In genomic region chr10:110007171-110007700, GRCh38 we compare ENCODE assay signal across 1 cellular context.
TF ChIP-seq lines count a peak whose summit lies in the region.

No MANE protein-coding gene starts in this region.

TF ChIP-seq in HepG2, 621 proteins besides CTCF, POLR2A, EP300 and RAD21 (continued from another document and continues in another):
- TF ChIP-seq HMGXB3 (CRISPR knock-in tag; IDR thresholded peaks at IDR 0.05; ENCODE audit: borderline replicate concordance), result peak; percentile 26; the same call in 1 of the 2 replicates
- peak; percentile 57 for TF ChIP-seq ZNF883 (CRISPR knock-in tag; IDR thresholded peaks at IDR 0.05; ENCODE audit: not compliant biosample characterization)
- peak; percentile 52; the same call in 1 of the 2 replicates for TF ChIP-seq UBTF (CRISPR knock-in tag; IDR thresholded peaks at IDR 0.05)
- TF ChIP-seq FOXK1 (CRISPR knock-in tag; IDR thresholded peaks at IDR 0.05; ENCODE audit: borderline replicate concordance, low read depth), result no peak
- peak; percentile 37 for TF ChIP-seq THAP11 (CRISPR knock-in tag; IDR thresholded peaks at IDR 0.05)
- TF ChIP-seq CENPX (CRISPR knock-in tag; IDR thresholded peaks at IDR 0.05), result no peak
- 0 out of 2 replicates have a peak, but pooled peaks have one; percentile 12 for TF ChIP-seq GMEB1 (CRISPR knock-in tag; IDR thresholded peaks at IDR 0.05; ENCODE audit: borderline replicate concordance)
- TF ChIP-seq ZNF382 (CRISPR knock-in tag; IDR thresholded peaks at IDR 0.05; ENCODE audit: borderline replicate concordance), result no peak
- TF ChIP-seq HOXA7 (CRISPR knock-in tag; IDR thresholded peaks at IDR 0.05), result no peak
- TF ChIP-seq ZNF317 (CRISPR knock-in tag; IDR thresholded peaks at IDR 0.05), result no peak
- no peak; the same call in none of the 2 replicates for TF ChIP-seq IKZF5 (CRISPR knock-in tag; IDR thresholded peaks at IDR 0.05)
- no peak for TF ChIP-seq TIGD3 (CRISPR knock-in tag; IDR thresholded peaks at IDR 0.05; ENCODE audit: borderline replicate concordance)
- no peak for TF ChIP-seq E2F2 (CRISPR knock-in tag; IDR thresholded peaks at IDR 0.05; ENCODE audit: borderline replicate concordance)
- no peak for TF ChIP-seq MTERF4 (CRISPR knock-in tag; IDR thresholded peaks at IDR 0.05)
- TF ChIP-seq NR2C2 (CRISPR knock-in tag; IDR thresholded peaks at IDR 0.05; ENCODE audit: borderline replicate concordance), result no peak
- TF ChIP-seq GFI1 (CRISPR knock-in tag; IDR thresholded peaks at IDR 0.05; ENCODE audit: borderline replicate concordance), result 0 out of 2 replicates have a peak, but pooled peaks have one; percentile 28
- no peak for TF ChIP-seq JUN (CRISPR knock-in tag; IDR thresholded peaks at IDR 0.05)
- TF ChIP-seq ZNF773 (CRISPR knock-in tag; IDR thresholded peaks at IDR 0.05; ENCODE audit: borderline replicate concordance), result no peak
- peak; percentile 10 for TF ChIP-seq ZNF781 (CRISPR knock-in tag; IDR thresholded peaks at IDR 0.05; ENCODE audit: borderline replicate concordance, not compliant biosample characterization)
- TF ChIP-seq SRSF4 (IDR thresholded peaks at IDR 0.05; ENCODE audit: low read depth, low read length, poor library complexity, severe bottlenecking), result no peak
- no peak; the same call in 1 of the 2 replicates for TF ChIP-seq HOXA5 (CRISPR knock-in tag; IDR thresholded peaks at IDR 0.05)
- no peak for TF ChIP-seq CAMTA2 (CRISPR knock-in tag; IDR thresholded peaks at IDR 0.05; ENCODE audit: borderline replicate concordance)
- 0 out of 2 replicates have a peak, but pooled peaks have one; percentile 45 for TF ChIP-seq SRY (CRISPR knock-in tag; IDR thresholded peaks at IDR 0.05)
- TF ChIP-seq AHR (CRISPR knock-in tag; IDR thresholded peaks at IDR 0.05), result 0 out of 2 replicates have a peak, but pooled peaks have one; percentile 46
- TF ChIP-seq AGO2 (optimal IDR thresholded peaks at IDR 0.05; ENCODE audit: low read depth, low read length), result peak; percentile 70
- no peak; the same call in 1 of the 2 replicates for TF ChIP-seq GABPB1 (CRISPR knock-in tag; IDR thresholded peaks at IDR 0.05)
- peak; percentile 45; the same call in 1 of the 2 replicates for TF ChIP-seq REPIN1 (CRISPR knock-in tag; IDR thresholded peaks at IDR 0.05; ENCODE audit: borderline replicate concordance, low read depth)
- TF ChIP-seq ETV5 (CRISPR knock-in tag; IDR thresholded peaks at IDR 0.05; ENCODE audit: borderline replicate concordance), result 0 out of 2 replicates have a peak, but pooled peaks have one; percentile 13
- TF ChIP-seq ZNF572 (CRISPR knock-in tag; IDR thresholded peaks at IDR 0.05), result 0 out of 2 replicates have a peak, but pooled peaks have one; percentile 41
- TF ChIP-seq HMG20B (CRISPR knock-in tag; conservative IDR thresholded peaks at IDR 0.05), result no peak
- no peak for TF ChIP-seq NAIF1 (CRISPR knock-in tag; IDR thresholded peaks at IDR 0.05; ENCODE audit: borderline replicate concordance)
- peak; percentile 40; the same call in 1 of the 2 replicates for TF ChIP-seq ZNF83 (CRISPR knock-in tag; IDR thresholded peaks at IDR 0.05; ENCODE audit: borderline replicate concordance)
- TF ChIP-seq POLR2AphosphoS2 (IDR thresholded peaks at IDR 0.05; ENCODE audit: low read depth, low read length), result no peak
- no peak for TF ChIP-seq DZIP1 (CRISPR knock-in tag; IDR thresholded peaks at IDR 0.05)
- TF ChIP-seq ZFX (CRISPR knock-in tag; IDR thresholded peaks at IDR 0.05; ENCODE audit: low read depth), result peak; percentile 70
- TF ChIP-seq ZNF547 (CRISPR knock-in tag; IDR thresholded peaks at IDR 0.05), result no peak; the same call in 1 of the 2 replicates
- TF ChIP-seq ZNF329 (CRISPR knock-in tag; IDR thresholded peaks at IDR 0.05; ENCODE audit: low read depth), result no peak
- TF ChIP-seq PAF1 (CRISPR knock-in tag; IDR thresholded peaks at IDR 0.05), result no peak
- TF ChIP-seq FOXO1 (CRISPR knock-in tag; IDR thresholded peaks at IDR 0.05), result peak; percentile 22; the same call in 1 of the 2 replicates
- 0 out of 2 replicates have a peak, but pooled peaks have one; percentile 39 for TF ChIP-seq GATAD1 (CRISPR knock-in tag; IDR thresholded peaks at IDR 0.05)
- no peak for TF ChIP-seq ZNF576 (CRISPR knock-in tag; IDR thresholded peaks at IDR 0.05)
- TF ChIP-seq ZNF792 (CRISPR knock-in tag; IDR thresholded peaks at IDR 0.05), result peak; percentile 26; the same call in 1 of the 2 replicates
- peak; percentile 43; the same call in 1 of the 2 replicates for TF ChIP-seq ZNF563 (CRISPR knock-in tag; IDR thresholded peaks at IDR 0.05)
